ENCODE assay signal across 26 cellular contexts in the genomic region with DNA sequence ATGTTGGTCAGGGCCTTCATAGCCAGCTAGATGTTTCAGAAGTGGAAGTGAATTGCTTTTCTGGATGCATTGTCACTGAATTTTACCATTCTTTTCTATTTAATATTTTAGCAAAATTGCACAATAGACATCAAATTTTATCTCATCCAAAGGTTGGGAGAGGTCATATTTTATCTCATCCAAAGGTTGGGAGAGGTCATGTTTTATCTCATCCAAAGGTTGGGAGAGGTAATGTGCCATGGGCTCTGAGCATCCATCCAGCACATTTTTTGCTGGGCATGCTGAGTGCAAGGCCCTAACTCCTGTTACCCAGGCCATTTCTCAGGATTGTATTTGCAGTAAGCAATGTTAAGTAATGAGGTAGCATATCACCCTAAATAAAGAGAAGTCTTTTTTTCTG.
"Had no signal": no experiment of that assay in that cellular context is flagged by ENCODE, and none has a peak within 500 bp of the region (broad histone marks: within the 10 kb centered on the region; RNA-seq: fewer than 3 reads in every experiment).

No MANE protein-coding gene starts in this region.

- H3K36me3 ChIP-seq: stomach, suprapubic skin, thoracic aorta, thyroid gland, transverse colon, upper lobe of left lung, upper lobe of right lung, uterus, vagina had no signal

- H3K4me1 ChIP-seq: suprapubic skin, testis, thyroid gland, transverse colon, upper lobe of right lung, uterus, vagina had no signal

- H3K27me3 ChIP-seq: stomach, suprapubic skin, testis, thyroid gland, tibial artery, tibial nerve, transverse colon, upper lobe of left lung, upper lobe of right lung, uterus, vagina had no signal

- DNase-seq: stimulated activated CD4-positive, alpha-beta T cell treated with anti-CD3 and anti-CD28 coated beads, Interleukin-2, amount 100 ng/mL, for 48 hours; stimulated activated CD4-positive, alpha-beta T cell treated with anti-CD3 and anti-CD28 coated beads, Interleukin-4, amount 100 ng/mL, for 1 hour; stimulated activated CD4-positive, alpha-beta T cell treated with anti-CD3 and anti-CD28 coated beads, Interleukin-4, amount 100 ng/mL, for 24 hours; stimulated activated CD4-positive, alpha-beta T cell treated with anti-CD3 and anti-CD28 coated beads, Interleukin-4, amount 100 ng/mL, for 4 hours; stimulated activated CD8-positive, alpha-beta memory T cell treated with anti-CD3 and anti-CD28 coated beads, Interleukin-4, amount 100 ng/mL, for 48 hours; stimulated activated naive B cell treated with anti-CD40 and anti-IgM and Interleukin-4, amounts not matched to agents 10 μg/mL and 1 μg/mL and 100 μg/mL, for 72 hours; stimulated activated naive CD4-positive, alpha-beta T cell; stimulated activated naive CD4-positive, alpha-beta T cell treated with Interleukin-2 at 50 U/mL for 16 hours; stimulated activated naive CD8-positive, alpha-beta T cell treated with anti-CD3 and anti-CD28 coated beads, Interleukin-15, amount 100 ng/mL, for 72 hours; stimulated activated naive CD8-positive, alpha-beta T cell treated with anti-CD3 and anti-CD28 coated beads, Interleukin-15, Interleukin-2, amounts not matched to agents 100 U/mL and 50 U/mL, for 24 hours; stomach; substantia nigra; testis; thyroid gland; tibial artery; transverse colon; upper lobe of left lung; upper lobe of right lung; uterus had no signal

- H3K4me3 ChIP-seq: stomach, suprapubic skin, testis, thoracic aorta, thyroid gland, tibial artery, tibial nerve, transverse colon, upper lobe of left lung, upper lobe of right lung, uterus, vagina had no signal

- ATAC-seq: stimulated activated effector memory CD8-positive, alpha-beta T cell treated with anti-CD3 and anti-CD28 coated beads, Interleukin-12 subunit alpha, Interleukin-12 subunit beta, amount 100 ng/mL, for 72 hours; stimulated activated memory B cell treated with anti-CD40 and anti-IgM and Interleukin-4, amounts not matched to agents 10 μg/mL and 1 μg/mL and 100 μg/mL, for 72 hours; stimulated activated naive B cell treated with anti-CD40 and anti-IgM and Interleukin-4, amounts not matched to agents 10 μg/mL and 1 μg/mL and 100 μg/mL, for 72 hours; stimulated activated naive CD8-positive, alpha-beta T cell treated with anti-CD3 and anti-CD28 coated beads, Interleukin-15, amount 100 ng/mL, for 72 hours; stimulated activated naive CD8-positive, alpha-beta T cell treated with anti-CD3 and anti-CD28 coated beads, Interleukin-15, Interleukin-2, amounts not matched to agents 100 U/mL and 50 U/mL, for 24 hours; upper lobe of right lung had no signal

- H3K27ac ChIP-seq: stomach, suprapubic skin, testis, thoracic aorta, thyroid gland, tibial artery, tibial nerve, transverse colon, upper lobe of left lung, upper lobe of right lung, uterus, vagina had no signal

- H3K9me3 ChIP-seq: testis, thyroid gland had no signal

- FAIRE-seq: urothelium cell line had no signal
